In genomic region chr1:205312866-205313680, GRCh38 we compare ENCODE assay signal across 11 cellular contexts. TPM values are rescaled to one million over a fixed set of nuclear protein-coding genes. Genes with fewer than 3 reads are reported as not detected.
A peak's percentile ranks its signal among the peaks of the same experiment; 100 is the strongest.
DNase-seq lines count a peak whose midpoint lies in the region; ATAC-seq and TF ChIP-seq lines count a peak whose summit lies in the region.
"Had no signal": no experiment of that assay in that cellular context is flagged by ENCODE, and none has a peak within 500 bp of the region (broad histone marks: within the 10 kb centered on the region; RNA-seq: fewer than 3 reads in every experiment).

No MANE protein-coding gene starts in this region.

- 53 to 58% methylated on average over 13 of the region's 13 CpGs for WGBS in heart right ventricle, 2 donors

- H3K4me3 Mint-ChIP-seq in central memory CD8-positive, alpha-beta T cell: peak overlapping the region; percentile 94
- H3K4me3 Mint-ChIP-seq in naive B cell: peak overlapping the region; percentile 84 to 99 (median 96)

- H3K27ac ChIP-seq in heart right ventricle: peak overlapping the region; percentile 20 to 96 (median 74)
- H3K27ac ChIP-seq in upper lobe of right lung: peak overlapping the region; percentile 82
- H3K27ac ChIP-seq: tibial artery had no signal

- POLR2A ChIA-PET in HEK293T (lab: Yijun Ruan, JAX): interaction anchor here (1.2 kb wide), 1 partner anchor 85 kb away, joined by 3 read pairs; the partner anchor contains the start of gene TMCC2

- peak in 3 of 8 donors; percentile 3 to 18 (median 4) for ATAC-seq in heart right ventricle
- no peak for ATAC-seq in central memory CD8-positive, alpha-beta T cell (replicated peaks; ENCODE audit: extremely low read depth, poor library complexity, severe bottlenecking)
- no peak for ATAC-seq in naive B cell (ENCODE audit: low read depth in 2 of 2)
- no peak for ATAC-seq in upper lobe of right lung

- TF ChIP-seq CTCF in heart right ventricle (IDR thresholded peaks at IDR 0.05): no peak
- TF ChIP-seq CTCF in upper lobe of right lung (IDR thresholded peaks at IDR 0.05): no peak

- H3K4me3 ChIP-seq in heart right ventricle (peak overlapping the region in 4 of 10 donors; percentile 28 to 33 (median 32)), upper lobe of right lung (peak overlapping the region; percentile 24)

- H3K9me3 ChIP-seq in heart right ventricle: no peaks in the 10 kb centered on the region
- no peaks in the 10 kb centered on the region for H3K9me3 ChIP-seq in upper lobe of right lung
- H3K9me3 ChIP-seq: tibial artery had no signal

- H3K27me3 ChIP-seq in heart right ventricle (no peaks in the 10 kb centered on the region), upper lobe of right lung (no peaks in the 10 kb centered on the region)

- CTCF ChIA-PET in HEK293T (lab: Yijun Ruan, JAX): no interaction called here

- no peaks in the 10 kb centered on the region for H3K27me3 Mint-ChIP-seq in central memory CD8-positive, alpha-beta T cell
- H3K27me3 Mint-ChIP-seq in naive B cell: no peaks in the 10 kb centered on the region

- no peaks in the 10 kb centered on the region for H3K9me3 Mint-ChIP-seq in central memory CD8-positive, alpha-beta T cell
- no peaks in the 10 kb centered on the region for H3K9me3 Mint-ChIP-seq in naive B cell

- peaks cover 39% of the 10 kb centered on the region for H3K36me3 Mint-ChIP-seq in central memory CD8-positive, alpha-beta T cell (ENCODE audit: insufficient read depth)
- peaks cover 12 to 15% of the 10 kb centered on the region in 2 donors for H3K36me3 Mint-ChIP-seq in naive B cell

- H3K4me1 Mint-ChIP-seq in central memory CD8-positive, alpha-beta T cell: peaks cover 75% of the 10 kb centered on the region
- H3K4me1 Mint-ChIP-seq in naive B cell: peaks cover 65 to 100% (median 80%) of the 10 kb centered on the region in 3 donors

- peaks cover 18 to 73% (median 40%) of the 10 kb centered on the region in 9 donors for H3K4me1 ChIP-seq in heart right ventricle
- H3K4me1 ChIP-seq in upper lobe of right lung: peaks cover 54% of the 10 kb centered on the region

- DNase-seq in heart right ventricle (no peak), cardiac septum (ENCODE audit: low spot score) (no peak), naive B cell (no peak), upper lobe of right lung (no peak), iPS-NIHi7 (ENCODE audit: extremely low spot score) (no peak), HEK293T (ENCODE audit: extremely low spot score) (no peak)
- no peak for DNase-seq in central memory CD8-positive, alpha-beta T cell (ENCODE audit: low spot score in 2 of 2)
- DNase-seq in activated effector memory CD4-positive, alpha-beta T cell treated with anti-CD3 and anti-CD28 coated beads, Interleukin-2, amount 50 U/mL, for 16 hours: no peak
- DNase-seq: DND-41, NCI-H2081 had no signal

- intact Hi-C loops in heart right ventricle (cut with DNase I) (no loop called here), cardiac septum (cut with DNase I) (no loop called here), upper lobe of right lung (cut with DNase I) (no loop called here)

- peaks cover 0 to 37% (median 0%) of the 10 kb centered on the region in 9 donors for H3K36me3 ChIP-seq in heart right ventricle
- peaks cover 36% of the 10 kb centered on the region for H3K36me3 ChIP-seq in upper lobe of right lung
- H3K36me3 ChIP-seq: tibial artery had no signal

- peak overlapping the region; percentile 92 for H3K27ac Mint-ChIP-seq in central memory CD8-positive, alpha-beta T cell (ENCODE audit: low read depth)
- H3K27ac Mint-ChIP-seq in naive B cell: peak overlapping the region; percentile 97 to 99 (median 98)

TF ChIP-seq in HEK293T, 16 proteins besides CTCF, POLR2A, EP300 and RAD21:
- TF ChIP-seq ARNT (IDR thresholded peaks at IDR 0.05): no peak
- no peak for TF ChIP-seq CTBP1 (IDR thresholded peaks at IDR 0.05; ENCODE audit: borderline replicate concordance)
- no peak for TF ChIP-seq L3MBTL2 (conservative IDR thresholded peaks at IDR 0.05)
- TF ChIP-seq FOXK2 (IDR thresholded peaks at IDR 0.05): no peak
- no peak for TF ChIP-seq HDGF (IDR thresholded peaks at IDR 0.05; ENCODE audit: borderline replicate concordance)
- no peak for TF ChIP-seq FOXM1 (IDR thresholded peaks at IDR 0.05; ENCODE audit: borderline replicate concordance)

RNA-seq across cellular contexts. Expression of gene NUAK2, which starts 8.5 kb away (rescaled TPM):
- 1 to 10 TPM in 2 of 10 donors, under 1 TPM in 8; 0.25 to 3.1 (median 0.56) TPM for total RNA-seq in heart right ventricle
- under 1 TPM; 0.29 to 0.45 TPM for polyA plus RNA-seq in heart right ventricle
- 0.75 TPM for total RNA-seq in cardiac septum
- 100 to 1,000 TPM; 103 to 166 (median 113) TPM for polyA plus RNA-seq in naive B cell (ENCODE audit: low read depth in 6 of 6)
- 8.8 TPM for total RNA-seq in upper lobe of right lung

RNA-seq across cellular contexts. Expression of gene KLHDC8A, which starts 43.6 kb away (rescaled TPM):
- under 1 TPM in 1 of 10 donors, not detected in 9; 0.16 TPM for total RNA-seq in heart right ventricle
- under 1 TPM in 1 of 2 donors, not detected in 1; 0.15 TPM for polyA plus RNA-seq in heart right ventricle
- total RNA-seq in cardiac septum: not detected
- polyA plus RNA-seq in naive B cell (ENCODE audit: low read depth in 6 of 6): 1 to 10 TPM in 1 of 6 donors, under 1 TPM in 4, not detected in 1; 0.26 to 1.3 (median 0.77) TPM
- 0.78 TPM for total RNA-seq in upper lobe of right lung
